In the genomic region with DNA sequence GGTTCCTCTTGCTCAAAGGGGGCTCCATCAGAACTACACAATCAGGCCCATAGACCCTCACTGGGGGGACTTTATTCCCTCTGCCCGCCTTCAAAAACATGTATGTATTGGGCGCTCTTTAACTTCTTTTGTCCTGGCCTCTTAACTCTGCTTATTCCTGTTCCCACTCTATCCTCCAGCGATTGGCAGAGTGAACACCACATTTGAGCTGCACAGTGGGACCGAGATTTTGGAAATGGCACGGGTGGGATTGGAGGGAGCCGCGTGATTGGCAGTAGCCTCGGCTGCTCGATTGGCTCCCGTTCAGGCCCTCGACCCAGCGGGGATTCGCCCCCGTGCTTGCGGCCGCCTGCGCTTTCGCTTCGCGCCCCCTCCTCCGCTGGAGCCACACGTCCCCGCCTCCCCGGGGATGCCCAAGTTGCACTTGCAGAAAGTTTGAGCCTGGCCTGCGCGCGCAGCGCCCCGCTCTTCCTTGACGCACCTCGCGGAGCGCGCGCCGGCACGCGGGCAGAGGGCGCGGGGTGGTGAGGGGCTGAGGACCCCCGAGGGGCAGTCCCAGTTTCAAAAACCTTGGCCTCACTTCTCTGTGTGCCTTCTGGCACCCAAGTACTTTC, we compare ENCODE assay signal across 8 cellular contexts. TPM values are rescaled to one million over a fixed set of nuclear protein-coding genes. Genes with fewer than 3 reads are reported as not detected.
DNase-seq lines count a peak whose midpoint lies in the region; ATAC-seq, FAIRE-seq and TF ChIP-seq lines count a peak whose summit lies in the region.

A gene (minus strand): TSS at position 192 of the 614 bp plus-strand sequence. CDS start 164 bp downstream, at position 28.

- H3K4me2 ChIP-seq in HepG2 (ENCODE audit: low read depth, low read length): peak within 1 kb of the TSS; percentile 88

- POLR2A ChIA-PET in HepG2 (lab: Yijun Ruan, JAX): no interaction called here
- POLR2A ChIA-PET in activated CD4-positive, alpha-beta memory T cell treated with anti-CD3 and anti-CD28 coated beads, Interleukin-2, amount 10 ng/mL, durations not matched to agents 7 days and 5 days (lab: Charles Lee): no interaction called here

- no peak for TF ChIP-seq POLR2A in HepG2 (IDR thresholded peaks at IDR 0.05; ENCODE audit: insufficient read depth in 1 of 2, low read depth in 2 of 2, low read length in 2 of 2)
- no peak for TF ChIP-seq POLR2A in right lobe of liver (IDR thresholded peaks at IDR 0.05)

- CTCF ChIA-PET in HepG2 (lab: Yijun Ruan, JAX; ENCODE audit: low intra/inter-chr PET ratio, low total read pairs): no interaction called here
- CTCF ChIA-PET in activated CD4-positive, alpha-beta memory T cell treated with anti-CD3 and anti-CD28 coated beads, Interleukin-2, amount 10 ng/mL, durations not matched to agents 7 days and 5 days (lab: Charles Lee): no interaction called here

- no peak for TF ChIP-seq EP300 in HepG2 (IDR thresholded peaks at IDR 0.05; ENCODE audit: low read depth in 2 of 2, low read length in 2 of 2)
- TF ChIP-seq EP300 in HepG2 (CRISPR knock-in tag; IDR thresholded peaks at IDR 0.05; ENCODE audit: borderline replicate concordance): no peak

- H3K27ac ChIP-seq in HepG2 (ENCODE audit: extremely low read length, insufficient read depth, low read length) (no peak within 1 kb of the TSS), right lobe of liver (no peak within 1 kb of the TSS), urinary bladder (ENCODE audit: low read depth) (no peak within 1 kb of the TSS)

- intact Hi-C loops in HepG2 (cut with micrococcal nuclease; ENCODE audit: unreplicated experiment) (loop anchor here (2.0 to 10.0 kb wide), 3 partner anchors 55 to 314 kb away; no protein-coding TSS in a partner anchor), right lobe of liver (cut with DNase I) (no loop called here)

- H3K9me3 ChIP-seq in HepG2 (ENCODE audit: low read length) (no peaks in the 10 kb centered on the region), right lobe of liver (no peaks in the 10 kb centered on the region)

- TF ChIP-seq CTCF in HepG2 (CRISPR knock-in tag; IDR thresholded peaks at IDR 0.05) (no peak), right lobe of liver (IDR thresholded peaks at IDR 0.05) (no peak)

- no peak within 1 kb of the TSS for H2AFZ ChIP-seq in HepG2 (ENCODE audit: low read length)

- peak within 1 kb of the TSS; percentile 39 for H3K4me3 Mint-ChIP-seq in activated CD4-positive, alpha-beta memory T cell treated with anti-CD3 and anti-CD28 coated beads, Interleukin-2, amount 10 ng/mL, durations not matched to agents 7 days and 5 days

- H3K4me1 ChIP-seq in HepG2 (ENCODE audit: insufficient read depth, low read length) (peaks cover 7% of the 10 kb centered on the region; the same call in 1 of the 2 replicates), right lobe of liver (peaks cover 0 to 32% (median 0%) of the 10 kb centered on the region in 4 donors), urinary bladder (ENCODE audit: insufficient read depth) (no peaks in the 10 kb centered on the region)

- peaks cover 23% of the 10 kb centered on the region for H3K4me1 Mint-ChIP-seq in activated CD4-positive, alpha-beta memory T cell treated with anti-CD3 and anti-CD28 coated beads, Interleukin-2, amount 10 ng/mL, durations not matched to agents 7 days and 5 days

- in situ Hi-C loops in HepG2 (cut with HindIII; ENCODE audit: extremely low pct_ligation_motif_present, low pct_unique_long_range_greater_than_20kb): no loop called here

- peaks cover 14% of the 10 kb centered on the region for H3K36me3 Mint-ChIP-seq in activated CD4-positive, alpha-beta memory T cell treated with anti-CD3 and anti-CD28 coated beads, Interleukin-2, amount 10 ng/mL, durations not matched to agents 7 days and 5 days (ENCODE audit: low read depth)

- H3K36me3 ChIP-seq in HepG2 (replicated peaks in 1 of 2; ENCODE audit: control insufficient read depth in 1 of 2, insufficient read depth in 2 of 2, low read length in 2 of 2): no peaks in the 10 kb centered on the region
- H3K36me3 ChIP-seq in right lobe of liver: no peaks in the 10 kb centered on the region
- H3K36me3 ChIP-seq in urinary bladder (ENCODE audit: insufficient read depth): no peaks in the 10 kb centered on the region

- TF ChIP-seq RAD21 in HepG2 (CRISPR knock-in tag; IDR thresholded peaks at IDR 0.05): no peak

- BruUV-seq in HepG2 (replicated peaks; lab: Mats Ljungman, UMichigan): no TSS peak

- ATAC-seq in HepG2: peak; percentile 14
- no peak for ATAC-seq in right lobe of liver
- ATAC-seq in GM19455 (IDR thresholded peaks at IDR 0.05; ENCODE audit: unreplicated experiment): no peak
- ATAC-seq in GM19023 (IDR thresholded peaks at IDR 0.05; ENCODE audit: unreplicated experiment): no peak

- H3K27me3 Mint-ChIP-seq in activated CD4-positive, alpha-beta memory T cell treated with anti-CD3 and anti-CD28 coated beads, Interleukin-2, amount 10 ng/mL, durations not matched to agents 7 days and 5 days: peaks cover 76% of the 10 kb centered on the region

- DNase-seq in HepG2 (ENCODE audit: low spot score) (no peak), right lobe of liver (no peak), iPS-NIHi7 (ENCODE audit: extremely low spot score) (peak; percentile 67), AML-193 (lab: John Stamatoyannopoulos, UW) (no peak)
- no peak for DNase-seq in activated CD4-positive, alpha-beta memory T cell treated with anti-CD3 and anti-CD28 coated beads, Interleukin-2, amount 10 ng/mL, durations not matched to agents 7 days and 5 days

- H4K20me1 ChIP-seq in HepG2 (ENCODE audit: insufficient read depth, low read length): no peaks in the 10 kb centered on the region

- 46% methylated on average over 26 of the region's 41 CpGs for WGBS in HepG2 (ENCODE audit: low lambda C conversion rate)
- 0% methylated on average over 11 of the region's 41 CpGs for WGBS in right lobe of liver (ENCODE audit: insufficient coverage, low coverage, low lambda C conversion rate, missing lambda C conversion rate)
- 3% methylated on average over 41 of the region's 41 CpGs for WGBS in urinary bladder

- H3K79me2 ChIP-seq in HepG2 (ENCODE audit: insufficient read depth, low read length): no peaks in the 10 kb centered on the region

- no peak for FAIRE-seq in HepG2 (lab: Jason Lieb, UNC)

- peak within 1 kb of the TSS; percentile 42 to 63 (median 50); a peak in 4 of 6 replicates for H3K4me3 ChIP-seq in HepG2 (replicated peaks in 1 of 3; ENCODE audit: insufficient read depth in 1 of 3, low read depth in 2 of 3, low read length in 3 of 3)
- no peak within 1 kb of the TSS for H3K4me3 ChIP-seq in right lobe of liver
- H3K4me3 ChIP-seq in urinary bladder (ENCODE audit: low read depth, low read length): peak within 1 kb of the TSS; percentile 43

- peak within 1 kb of the TSS; percentile 42 for H3K27ac Mint-ChIP-seq in activated CD4-positive, alpha-beta memory T cell treated with anti-CD3 and anti-CD28 coated beads, Interleukin-2, amount 10 ng/mL, durations not matched to agents 7 days and 5 days

- H3K9ac ChIP-seq in HepG2 (ENCODE audit: insufficient read depth, low read depth, low read length): no peak within 1 kb of the TSS

- H3K9me3 Mint-ChIP-seq in activated CD4-positive, alpha-beta memory T cell treated with anti-CD3 and anti-CD28 coated beads, Interleukin-2, amount 10 ng/mL, durations not matched to agents 7 days and 5 days: no peaks in the 10 kb centered on the region

- H3K27me3 ChIP-seq in HepG2 (ENCODE audit: control insufficient read depth in 1 of 2, insufficient read depth in 2 of 2, low read length in 2 of 2): peaks cover 12 to 46% of the 10 kb centered on the region in 2 experiments
- peaks cover 14 to 87% of the 10 kb centered on the region in 2 donors for H3K27me3 ChIP-seq in right lobe of liver

TF ChIP-seq in HepG2, 621 proteins besides CTCF, POLR2A, EP300 and RAD21 (continues in another document):
- TF ChIP-seq ZSCAN29 (CRISPR knock-in tag; conservative IDR thresholded peaks at IDR 0.05): no peak
- TF ChIP-seq ZNF10 (CRISPR knock-in tag; IDR thresholded peaks at IDR 0.05; ENCODE audit: borderline replicate concordance, low read depth): no peak
- TF ChIP-seq SALL1 (CRISPR knock-in tag; IDR thresholded peaks at IDR 0.05): 0 out of 2 replicates have a peak, but pooled peaks have one; percentile 3

RNA-seq across cellular contexts. Expression of the gene that starts here (rescaled TPM):
- total RNA-seq in HepG2 (2016; rRNA removed; fragmentation: Illumina TruSeq; extraction: Trizol): 0.02 TPM in 1 of 2 replicates, not detected in the other
- not detected in 2 replicates for total RNA-seq in HepG2 (2016; cell fraction: cytosol; rRNA removed; fragmentation: Illumina TruSeq; extraction: Trizol; ENCODE audit: low read depth)
- total RNA-seq in HepG2 (2016; cell fraction: insoluble cytoplasmic fraction; rRNA removed; fragmentation: Illumina TruSeq; extraction: Trizol): 0.03 and 0.04 TPM in 2 replicates
- total RNA-seq in HepG2 (2016; cell fraction: membrane; rRNA removed; fragmentation: Illumina TruSeq; extraction: Trizol): 0.03 TPM in 1 of 2 replicates, not detected in the other
- total RNA-seq in HepG2 (2016; cell fraction: nucleus; rRNA removed; fragmentation: Illumina TruSeq; extraction: Trizol): not detected in 2 replicates
- 0.07 TPM in 1 of 2 replicates, not detected in the other for polyA plus RNA-seq in HepG2 (2011; rRNA removed)
- 0.01 and 0.03 TPM in 2 replicates for polyA plus RNA-seq in HepG2 (2011; cell fraction: cytosol; rRNA removed)
- 0.03 and 0.06 TPM in 2 replicates for polyA plus RNA-seq in HepG2 (2011; cell fraction: nucleus; rRNA removed)
- 0.03 TPM in 1 of 2 replicates, not detected in the other for polyA plus RNA-seq in HepG2 (2012)
- polyA plus RNA-seq in HepG2 (2016; cell fraction: cytosol; fragmentation: Illumina TruSeq; extraction: Trizol; ENCODE audit: low read depth): not detected in 2 replicates
- polyA plus RNA-seq in HepG2 (2016; cell fraction: insoluble cytoplasmic fraction; fragmentation: Illumina TruSeq; extraction: Trizol; ENCODE audit: low read depth): not detected in 2 replicates
- polyA plus RNA-seq in HepG2 (2016; cell fraction: membrane; fragmentation: Illumina TruSeq; extraction: Trizol; ENCODE audit: low read depth): 0.03 TPM in 1 of 2 replicates, not detected in the other
- 0.10 TPM in 1 of 2 replicates, not detected in the other for polyA plus RNA-seq in HepG2 (2016; cell fraction: nucleus; fragmentation: Illumina TruSeq; extraction: Trizol; ENCODE audit: insufficient read depth, low read depth)
- 2.7 TPM in 1 of 2 replicates, not detected in the other for polyA minus RNA-seq in HepG2 (2011; rRNA and poly(A)+ RNA removed; ENCODE audit: low replicate concordance)
- not detected in 2 replicates for polyA minus RNA-seq in HepG2 (2011; cell fraction: cytosol; rRNA and poly(A)+ RNA removed)
- not detected in 2 replicates for polyA minus RNA-seq in HepG2 (2011; cell fraction: nucleus; rRNA and poly(A)+ RNA removed)
- total RNA-seq in right lobe of liver: not detected
- total RNA-seq in activated CD4-positive, alpha-beta memory T cell treated with anti-CD3 and anti-CD28 coated beads, Interleukin-2, amount 10 ng/mL, durations not matched to agents 7 days and 5 days: not detected
- total RNA-seq in urinary bladder: not detected
- not detected for polyA plus RNA-seq in urinary bladder

Comparison
In these comparisons a context has a peak if more than half of its experiments do, and no peak if none do; other contexts are left out.
1. H3K4me3 ChIP-seq: peak in HepG2 (3 of 3) and urinary bladder (single experiment); none in right lobe of liver (0 of 3).